ENCODE assay signal across 8 cellular contexts in the genomic region with DNA sequence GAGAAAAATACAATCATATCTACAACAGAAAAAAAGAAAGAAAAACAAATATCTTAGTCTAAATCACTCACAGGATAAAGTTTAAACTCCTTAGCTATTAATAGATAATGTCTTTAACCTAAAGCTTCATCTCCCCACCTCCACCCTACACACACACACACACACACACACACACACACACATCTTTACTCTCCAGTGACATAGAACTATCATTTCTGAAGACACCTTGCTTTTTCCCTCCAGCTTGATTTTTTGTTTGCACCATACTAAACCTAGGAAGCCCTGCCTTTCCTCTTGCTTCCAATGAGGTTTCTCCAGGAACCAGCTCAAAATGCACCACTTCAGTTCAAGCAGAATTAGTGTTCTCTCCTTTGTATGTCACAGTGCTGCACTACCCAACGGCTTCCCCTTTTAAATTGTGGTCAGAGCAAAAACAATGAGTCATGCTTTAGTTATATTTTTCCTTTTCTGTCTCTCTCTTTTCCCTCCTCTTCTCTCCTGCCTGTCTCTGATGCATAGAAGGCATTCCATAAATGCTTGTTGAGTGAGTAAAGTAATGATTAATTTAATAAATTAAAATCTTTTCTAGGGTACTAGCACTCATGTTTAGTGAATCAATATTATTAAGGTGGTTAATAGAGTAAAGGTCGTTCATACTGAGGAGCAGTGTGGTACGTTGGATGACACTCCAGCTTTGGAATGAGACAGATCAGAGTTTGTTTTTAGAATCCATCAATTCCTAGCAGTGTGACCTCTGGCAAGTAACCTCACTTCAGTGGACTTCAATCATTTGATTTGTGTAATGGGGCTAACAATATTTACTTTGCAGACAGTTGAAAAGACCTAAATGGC. TPM values are rescaled to one million over a fixed set of nuclear protein-coding genes. Genes with fewer than 3 reads are reported as not detected.
A peak's percentile ranks its signal among the peaks of the same experiment; 100 is the strongest.
DNase-seq lines count a peak whose midpoint lies in the region; ATAC-seq, FAIRE-seq and TF ChIP-seq lines count a peak whose summit lies in the region.

No MANE protein-coding gene starts in this region.

- TF ChIP-seq CTCF in bronchial epithelial cell (IDR thresholded peaks at IDR 0.05; ENCODE audit: insufficient read depth, low read length, severe bottlenecking): no peak

- H3K27ac ChIP-seq in KOPT-K1 (ENCODE audit: low read depth, low read length, poor library complexity, severe bottlenecking): peak overlapping the region; percentile 100

- peak; percentile 53 for ATAC-seq in GM19395 (IDR thresholded peaks at IDR 0.05; ENCODE audit: unreplicated experiment)
- no peak for ATAC-seq in Right ventricle myocardium superior (ENCODE audit: poor library complexity)

- no peaks in the 10 kb centered on the region for H3K27me3 ChIP-seq in bronchial epithelial cell (ENCODE audit: control insufficient read depth, insufficient read depth, low read length)

- H3K36me3 ChIP-seq in KOPT-K1 (ENCODE audit: insufficient read depth, low read length) (no peaks in the 10 kb centered on the region), bronchial epithelial cell (ENCODE audit: control insufficient read depth, insufficient read depth, low read length) (no peaks in the 10 kb centered on the region)

- DNase-seq in AG08396 (ENCODE audit: low spot score) (peak; percentile 44), bronchial epithelial cell (ENCODE audit: low read depth) (peak; percentile 77), retina (peak; percentile 2), Right ventricle myocardium superior (no peak)
- no peak for DNase-seq in stimulated activated CD4-positive, alpha-beta T cell treated with anti-CD3 and anti-CD28 coated beads, Interleukin-2, amount 100 ng/mL, for 24 hours
- DNase-seq in activated CD4-positive, alpha-beta T cell treated with anti-CD3 and anti-CD28 coated beads for 48 hours: no peak

- intact Hi-C loops in Right ventricle myocardium superior (cut with DNase I): no loop called here

- no peak overlapping the region for H3K4me3 ChIP-seq in bronchial epithelial cell (ENCODE audit: low read depth, low read length)

- no peak for FAIRE-seq in bronchial epithelial cell (lab: Jason Lieb, UNC)

- H3K9me3 ChIP-seq in KOPT-K1 (ENCODE audit: insufficient read depth, low read length, poor library complexity, severe bottlenecking): peaks cover 16% of the 10 kb centered on the region

RNA-seq across cellular contexts. Expression of a gene that starts 5.9 kb away (rescaled TPM):
- total RNA-seq in bronchial epithelial cell (not detected in 2 replicates), Right ventricle myocardium superior (0.08 TPM)

Comparison
In these comparisons a context has a peak if more than half of its experiments do, and no peak if none do; other contexts are left out.
1. DNase-seq: peak in AG08396 (single experiment), bronchial epithelial cell (single experiment) and retina (single experiment); none in stimulated activated CD4-positive, alpha-beta T cell treated with anti-CD3 and anti-CD28 coated beads, Interleukin-2, amount 100 ng/mL, for 24 hours (0 of 2), Right ventricle myocardium superior (single experiment) and activated CD4-positive, alpha-beta T cell treated with anti-CD3 and anti-CD28 coated beads for 48 hours (single experiment).